ENCODE assay signal across 9 cellular contexts in the genomic region with DNA sequence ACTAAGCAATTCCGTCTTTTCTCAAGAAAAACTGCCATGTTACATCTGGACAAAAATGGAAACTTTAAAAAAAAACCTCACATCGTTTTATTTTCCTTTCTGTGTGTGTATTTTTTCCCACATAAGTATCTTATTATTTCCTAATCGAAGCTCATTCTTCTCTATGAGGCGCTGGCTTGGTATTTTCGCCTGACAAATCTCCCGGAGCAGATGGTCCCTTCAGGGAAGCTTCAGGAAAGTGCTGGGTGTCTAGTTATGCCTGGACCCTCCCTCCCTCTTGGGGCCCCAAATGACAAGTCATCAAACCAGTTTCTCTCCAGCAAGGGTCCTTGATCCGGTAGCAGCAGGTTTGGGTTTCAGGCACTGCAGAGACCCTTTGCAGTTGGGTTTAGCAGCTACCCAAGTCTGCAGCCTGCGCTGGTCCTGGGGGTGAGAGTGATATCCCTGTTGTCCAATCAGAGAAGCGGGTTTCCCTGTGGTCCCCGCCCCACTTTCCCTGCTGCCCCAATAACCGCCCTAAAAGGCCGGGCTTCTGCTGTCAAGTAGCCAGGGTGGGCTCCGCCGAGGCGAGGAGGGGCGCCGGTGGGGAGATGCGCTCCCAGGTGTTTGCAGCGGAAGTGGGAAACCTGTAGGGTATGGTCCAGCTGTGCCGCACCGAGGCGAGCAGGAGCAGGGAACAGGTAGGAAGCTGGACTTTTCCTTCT. TPM values are rescaled to one million over a fixed set of nuclear protein-coding genes. Genes with fewer than 3 reads are reported as not detected.
DNase-seq lines count a peak whose midpoint lies in the region; ATAC-seq and TF ChIP-seq lines count a peak whose summit lies in the region.
"Had no signal": no experiment of that assay in that cellular context is flagged by ENCODE, and none has a peak within 500 bp of the region (broad histone marks: within the 10 kb centered on the region; RNA-seq: fewer than 3 reads in every experiment).

A gene (plus strand): TSS at position 527 of the 704 bp plus-strand sequence.

- peaks cover 15% of the 10 kb centered on the region for H3K4me1 Mint-ChIP-seq in mesothelial cell of epicardium
- no peaks in the 10 kb centered on the region for H3K4me1 Mint-ChIP-seq in activated CD4-positive, alpha-beta T cell treated with anti-CD3 and anti-CD28 coated beads, Interleukin-2, amount 10 ng/mL, durations not matched to agents 24 days and 14 days
- H3K4me1 Mint-ChIP-seq in CD4-positive, alpha-beta memory T cell, result no peaks in the 10 kb centered on the region

- no peaks in the 10 kb centered on the region for H3K9me3 ChIP-seq in uterus
- H3K9me3 ChIP-seq in CD4-positive, alpha-beta memory T cell (ENCODE audit: control insufficient read depth in 1 of 2, low read length in 2 of 2), result no peaks in the 10 kb centered on the region

- DNase-seq in DMS153 (lab: John Stamatoyannopoulos, UW) (peak; percentile 19), NCI-H774 (lab: John Stamatoyannopoulos, UW) (peak; percentile 86), epithelial cell of proximal tubule (ENCODE audit: low read depth) (no peak), mesothelial cell of epicardium (ENCODE audit: low spot score in 2 of 2, unreplicated experiment in 2 of 2) (peak; percentile 59 to 85), uterus (peak; percentile 54 to 70)
- no peak for DNase-seq in activated CD4-positive, alpha-beta T cell treated with anti-CD3 and anti-CD28 coated beads, Interleukin-2, amount 10 ng/mL, durations not matched to agents 24 days and 14 days
- no peak for DNase-seq in CD4-positive, alpha-beta memory T cell

- peak; percentile 90 for ATAC-seq in HG02610 (IDR thresholded peaks at IDR 0.05; ENCODE audit: unreplicated experiment)

- H3K27me3 ChIP-seq in uterus, result peaks cover 0 to 16% of the 10 kb centered on the region in 2 donors
- peaks cover 4% of the 10 kb centered on the region for H3K27me3 ChIP-seq in CD4-positive, alpha-beta memory T cell (ENCODE audit: insufficient read depth, low read length)

- TF ChIP-seq CTCF in epithelial cell of proximal tubule (conservative IDR thresholded peaks at IDR 0.05; ENCODE audit: low read depth, low read length), result no peak
- no peak for TF ChIP-seq CTCF in mesothelial cell of epicardium (IDR thresholded peaks at IDR 0.05; ENCODE audit: unreplicated experiment)
- TF ChIP-seq CTCF in uterus (IDR thresholded peaks at IDR 0.05), result no peak

- peaks cover 0 to 14% of the 10 kb centered on the region in 2 donors for H3K4me1 ChIP-seq in uterus
- H3K4me1 ChIP-seq in CD4-positive, alpha-beta memory T cell (ENCODE audit: insufficient read depth, low read length), result no peaks in the 10 kb centered on the region

- CTCF ChIA-PET in CD4-positive, alpha-beta memory T cell (lab: Charles Lee; ENCODE audit: partially characterized antibody), result no interaction called here

- H3K27ac Mint-ChIP-seq in mesothelial cell of epicardium, result no peak within 1 kb of the TSS
- no peak within 1 kb of the TSS for H3K27ac Mint-ChIP-seq in activated CD4-positive, alpha-beta T cell treated with anti-CD3 and anti-CD28 coated beads, Interleukin-2, amount 10 ng/mL, durations not matched to agents 24 days and 14 days
- H3K27ac Mint-ChIP-seq in CD4-positive, alpha-beta memory T cell, result no peak within 1 kb of the TSS
- H3K27ac Mint-ChIP-seq: activated naive CD8-positive, alpha-beta T cell had no signal

- no peak within 1 kb of the TSS for H3K27ac ChIP-seq in uterus
- no peak within 1 kb of the TSS for H3K27ac ChIP-seq in CD4-positive, alpha-beta memory T cell (ENCODE audit: low read depth, low read length)

- H3K4me3 Mint-ChIP-seq in mesothelial cell of epicardium, result peak within 1 kb of the TSS; percentile 94
- no peak within 1 kb of the TSS for H3K4me3 Mint-ChIP-seq in activated CD4-positive, alpha-beta T cell treated with anti-CD3 and anti-CD28 coated beads, Interleukin-2, amount 10 ng/mL, durations not matched to agents 24 days and 14 days
- H3K4me3 Mint-ChIP-seq in CD4-positive, alpha-beta memory T cell, result no peak within 1 kb of the TSS
- H3K4me3 Mint-ChIP-seq: activated naive CD8-positive, alpha-beta T cell had no signal

- peaks cover 72% of the 10 kb centered on the region for H3K27me3 Mint-ChIP-seq in mesothelial cell of epicardium (ENCODE audit: low read depth)
- peaks cover 27% of the 10 kb centered on the region for H3K27me3 Mint-ChIP-seq in activated CD4-positive, alpha-beta T cell treated with anti-CD3 and anti-CD28 coated beads, Interleukin-2, amount 10 ng/mL, durations not matched to agents 24 days and 14 days
- peaks cover 5 to 13% of the 10 kb centered on the region in 2 donors for H3K27me3 Mint-ChIP-seq in CD4-positive, alpha-beta memory T cell

- no peaks in the 10 kb centered on the region for H3K36me3 ChIP-seq in uterus
- H3K36me3 ChIP-seq in CD4-positive, alpha-beta memory T cell (ENCODE audit: insufficient read depth, low read length), result no peaks in the 10 kb centered on the region

- no peak for TF ChIP-seq POLR2A in uterus (IDR thresholded peaks at IDR 0.05)

- intact Hi-C loops in uterus (cut with DNase I; ENCODE audit: low total_unique reads), result no loop called here
- intact Hi-C loops in activated CD4-positive, alpha-beta T cell treated with anti-CD3 and anti-CD28 coated beads, Interleukin-2, amount 10 ng/mL, durations not matched to agents 24 days and 14 days (cut with micrococcal nuclease), result no loop called here
- intact Hi-C loops in CD4-positive, alpha-beta memory T cell (cut with micrococcal nuclease), result no loop called here

- no peaks in the 10 kb centered on the region for H3K36me3 Mint-ChIP-seq in mesothelial cell of epicardium
- H3K36me3 Mint-ChIP-seq in activated CD4-positive, alpha-beta T cell treated with anti-CD3 and anti-CD28 coated beads, Interleukin-2, amount 10 ng/mL, durations not matched to agents 24 days and 14 days (ENCODE audit: low read depth), result no peaks in the 10 kb centered on the region
- no peaks in the 10 kb centered on the region for H3K36me3 Mint-ChIP-seq in CD4-positive, alpha-beta memory T cell
- H3K36me3 Mint-ChIP-seq: activated naive CD8-positive, alpha-beta T cell had no signal

- H3K4me3 ChIP-seq in epithelial cell of proximal tubule (ENCODE audit: low read depth, low read length), result peak within 1 kb of the TSS; percentile 46
- peak within 1 kb of the TSS; percentile 45 to 59 for H3K4me3 ChIP-seq in uterus
- no peak within 1 kb of the TSS for H3K4me3 ChIP-seq in CD4-positive, alpha-beta memory T cell (ENCODE audit: low read length in 2 of 2)

- POLR2A ChIA-PET in CD4-positive, alpha-beta memory T cell (lab: Charles Lee; ENCODE audit: partially characterized antibody), result no interaction called here

- no peaks in the 10 kb centered on the region for H3K9me3 Mint-ChIP-seq in mesothelial cell of epicardium
- H3K9me3 Mint-ChIP-seq in activated CD4-positive, alpha-beta T cell treated with anti-CD3 and anti-CD28 coated beads, Interleukin-2, amount 10 ng/mL, durations not matched to agents 24 days and 14 days, result no peaks in the 10 kb centered on the region
- H3K9me3 Mint-ChIP-seq in CD4-positive, alpha-beta memory T cell, result peaks cover 0 to 14% (median 0%) of the 10 kb centered on the region in 8 donors

RNA-seq across cellular contexts. Expression of the gene that starts here (rescaled TPM):
- total RNA-seq in epithelial cell of proximal tubule (1.8 and 2.3 TPM in 2 replicates), mesothelial cell of epicardium (17.8 to 22.4 TPM (median 20.7 TPM) in 3 replicates), uterus (100 to 1,000 TPM in 1 of 4 donors, 10 to 100 TPM in 1, 1 to 10 TPM in 2; 1.5 to 124 (median 11.0) TPM)
- total RNA-seq in activated CD4-positive, alpha-beta T cell treated with anti-CD3 and anti-CD28 coated beads, Interleukin-2, amount 10 ng/mL, durations not matched to agents 24 days and 14 days, result not detected in 2 replicates
- not detected for total RNA-seq in CD4-positive, alpha-beta memory T cell
- not detected for polyA plus RNA-seq in CD4-positive, alpha-beta memory T cell

Comparison
In these comparisons a context has a peak if more than half of its experiments do, and no peak if none do; other contexts are left out.
1. DNase-seq: peak in DMS153 (single experiment), NCI-H774 (single experiment), mesothelial cell of epicardium (2 of 2) and uterus (2 of 2); none in epithelial cell of proximal tubule (single experiment), activated CD4-positive, alpha-beta T cell treated with anti-CD3 and anti-CD28 coated beads, Interleukin-2, amount 10 ng/mL, durations not matched to agents 24 days and 14 days (single experiment) and CD4-positive, alpha-beta memory T cell (0 of 5).
2. H3K4me3 ChIP-seq: peak in epithelial cell of proximal tubule (single experiment) and uterus (2 of 2); none in CD4-positive, alpha-beta memory T cell (0 of 2).